In genomic region chr18:59712311-59712710, GRCh38 we compare ENCODE assay signal across 21 cellular contexts.
"Had no signal": no experiment of that assay in that cellular context is flagged by ENCODE, and none has a peak within 500 bp of the region (broad histone marks: within the 10 kb centered on the region; RNA-seq: fewer than 3 reads in every experiment).

No MANE protein-coding gene starts in this region.

- H3K4me1 ChIP-seq: ascending aorta, left lung, tibial nerve, uterus had no signal

- DNase-seq: activated CD4-positive, alpha-beta T cell treated with anti-CD3 and anti-CD28 coated beads for 1 hour; activated CD8-positive, alpha-beta memory T cell treated with anti-CD3 and anti-CD28 coated beads for 24 hours; activated CD8-positive, alpha-beta memory T cell treated with anti-CD3 and anti-CD28 coated beads, Interleukin-2, amount 50 U/mL, for 48 hours; activated effector memory CD4-positive, alpha-beta T cell treated with Interleukin-2 at 50 U/mL for 16 hours; activated naive CD4-positive, alpha-beta T cell treated with anti-CD3 and anti-CD28 coated beads, Interleukin-2, amount 10 ng/mL, durations not matched to agents 7 days and 5 days; activated T-cell treated with anti-CD3 and anti-CD28 coated beads, Interleukin-2, amount 50 U/mL, for 48 hours; foreskin melanocyte; glutamatergic neuron; hippocampal formation; islet precursor cell; left lung; mammary epithelial cell; midbrain; nephron progenitor cell; nucleus accumbens; posterior cingulate gyrus; uterus had no signal

- H3K36me3 ChIP-seq: ascending aorta, left lung, tibial nerve, uterus had no signal

- H3K9me3 ChIP-seq: ascending aorta, left lung, tibial nerve, uterus had no signal

- H3K27ac ChIP-seq: ascending aorta, coronary artery, left lung, tibial nerve, uterus, VCaP had no signal

- H3K4me3 ChIP-seq: ascending aorta, coronary artery, left lung, tibial nerve, uterus had no signal

- ATAC-seq: left lung had no signal

- H3K27me3 ChIP-seq: ascending aorta, left lung, tibial nerve, uterus had no signal
